11 cellular contexts compared by ENCODE assay signal in the genomic region with DNA sequence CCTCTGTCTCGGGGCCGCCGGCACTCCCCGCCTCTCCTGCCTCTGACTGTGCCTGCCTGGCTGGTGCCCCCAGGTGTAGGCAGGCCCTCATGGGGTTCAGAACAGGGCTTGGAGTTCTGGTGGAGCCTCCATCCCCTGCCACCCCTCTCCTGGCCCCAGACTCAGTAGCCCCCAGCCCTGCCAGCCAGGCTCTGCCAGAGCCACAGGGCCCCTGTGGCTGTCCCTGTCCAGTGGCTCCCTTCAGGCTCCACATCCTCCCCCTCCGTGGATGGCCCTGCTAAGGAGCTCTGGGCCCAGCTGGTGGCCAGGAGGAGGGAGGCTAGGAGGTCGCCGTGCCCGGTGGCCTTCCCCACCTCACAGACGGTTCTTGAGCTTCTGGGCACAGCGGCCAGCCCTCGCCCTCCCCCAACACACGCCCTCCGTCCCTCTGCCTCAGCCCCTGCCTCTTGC. TPM values are rescaled to one million over a fixed set of nuclear protein-coding genes. Genes with fewer than 3 reads are reported as not detected.
DNase-seq lines count a peak whose midpoint lies in the region; ATAC-seq, FAIRE-seq and TF ChIP-seq lines count a peak whose summit lies in the region.
"Had no signal": no experiment of that assay in that cellular context is flagged by ENCODE, and none has a peak within 500 bp of the region (broad histone marks: within the 10 kb centered on the region; RNA-seq: fewer than 3 reads in every experiment).

No MANE protein-coding gene starts in this region.

- CTCF ChIA-PET in HEK293 (lab: Yijun Ruan, JAX) = interaction anchor here (1.0 to 2.2 kb wide), 4 partner anchors 23 to 43 kb away, joined by 3 to 13 read pairs (median 8); no protein-coding TSS in a partner anchor
- CTCF ChIA-PET in mammary epithelial cell (lab: Charles Lee; ENCODE audit: low non-redundant PET) = no interaction called here

- WGBS in mammary epithelial cell (ENCODE audit: low coverage, missing lambda C conversion rate) = 63% methylated on average over 13 of the region's 13 CpGs
- 69 to 80% (median 74%) methylated on average over 9 to 13 of the region's 13 CpGs for WGBS in stomach, 5 donors

- H3K27ac ChIP-seq in HEK293 (ENCODE audit: extremely low read depth, low read depth, low read length) = no peak overlapping the region
- H3K27ac ChIP-seq in mammary epithelial cell (ENCODE audit: insufficient read depth, low read depth, low read length) = peak overlapping the region; percentile 98
- H3K27ac ChIP-seq in kidney (ENCODE audit: low read depth in 2 of 2, low read length in 2 of 2) = no peak overlapping the region
- peak overlapping the region; percentile 13 to 83 (median 61) for H3K27ac ChIP-seq in stomach

- POLR2A ChIA-PET in HEK293 (lab: Yijun Ruan, JAX) = interaction anchor here (0.5 to 4.9 kb wide), 6 partner anchors 9 to 686 kb away, joined by 3 to 24 read pairs (median 6); partner anchors contain the start of genes CKB and TRMT61A

- intact Hi-C loops in mammary epithelial cell (cut with micrococcal nuclease) = loop anchor here (5.0 kb wide), 1 partner anchor 464 kb away; no protein-coding TSS in a partner anchor
- intact Hi-C loops in kidney (cut with DNase I) = no loop called here
- intact Hi-C loops in stomach (cut with DNase I; ENCODE audit: low total_unique reads) = loop anchor here (10.0 kb wide), 1 partner anchor 47 kb away; no protein-coding TSS in a partner anchor

- no peaks in the 10 kb centered on the region for H4K20me1 ChIP-seq in mammary epithelial cell (ENCODE audit: insufficient read depth, low read length)

- no peaks in the 10 kb centered on the region for H3K36me3 ChIP-seq in HEK293 (ENCODE audit: control insufficient read depth in 2 of 2, insufficient read depth in 1 of 2, low read length in 2 of 2)
- no peaks in the 10 kb centered on the region for H3K36me3 ChIP-seq in mammary epithelial cell (ENCODE audit: insufficient read depth, low read length)
- no peaks in the 10 kb centered on the region for H3K36me3 ChIP-seq in kidney (ENCODE audit: control insufficient read depth in 1 of 2, insufficient read depth in 2 of 2, low read length in 2 of 2)
- peaks cover 0 to under 1% (median 0%) of the 10 kb centered on the region in 4 donors for H3K36me3 ChIP-seq in stomach

- in situ Hi-C loops in mammary epithelial cell (cut with MboI; ENCODE audit: low sequenced_read_pairs in 2 of 2) = no loop called here

- 0 out of 2 replicates have a peak, but pooled peaks cover 5% of the 10 kb centered on the region for H3K4me1 ChIP-seq in HEK293 (ENCODE audit: control insufficient read depth, insufficient read depth, low read length)
- H3K4me1 ChIP-seq in mammary epithelial cell (ENCODE audit: insufficient read depth, low read length) = peaks cover 47% of the 10 kb centered on the region
- H3K4me1 ChIP-seq in kidney (ENCODE audit: control insufficient read depth in 1 of 2, insufficient read depth in 1 of 2, low read depth in 1 of 2, low read length in 2 of 2) = peaks cover 0 to 15% of the 10 kb centered on the region in 2 donors
- peaks cover 69 to 82% (median 74%) of the 10 kb centered on the region in 4 donors for H3K4me1 ChIP-seq in stomach

- H2AFZ ChIP-seq in mammary epithelial cell (ENCODE audit: low read depth, low read length) = no peak overlapping the region

- FAIRE-seq in kidney (lab: Jason Lieb, UNC) = no peak

- TF ChIP-seq POLR2A in stomach (IDR thresholded peaks at IDR 0.05) = no peak

- H3K4me2 ChIP-seq in mammary epithelial cell (ENCODE audit: insufficient read depth, low read depth, low read length) = peak overlapping the region; percentile 94

- BruUV-seq in mammary epithelial cell (replicated peaks; lab: Mats Ljungman, UMichigan) = no TSS peak

- no peak overlapping the region for H3K9ac ChIP-seq in mammary epithelial cell (ENCODE audit: insufficient read depth, low read length)
- H3K9ac ChIP-seq in kidney (ENCODE audit: low read length in 2 of 2) = no peak overlapping the region

- H3K27me3 ChIP-seq in mammary epithelial cell (ENCODE audit: insufficient read depth, low read length) (no peaks in the 10 kb centered on the region), stomach (peaks cover 0 to 7% (median 0%) of the 10 kb centered on the region in 3 donors)

- H3K9me3 ChIP-seq in HEK293 (ENCODE audit: control insufficient read depth, insufficient read depth, low read depth, low read length) = no peaks in the 10 kb centered on the region
- H3K9me3 ChIP-seq in mammary epithelial cell (replicated peaks; ENCODE audit: insufficient read depth, low read length) = no peaks in the 10 kb centered on the region
- no peaks in the 10 kb centered on the region for H3K9me3 ChIP-seq in kidney (ENCODE audit: control insufficient read depth in 1 of 2, low read length in 2 of 2)
- no peaks in the 10 kb centered on the region for H3K9me3 ChIP-seq in stomach
- H3K9me3 ChIP-seq: spleen had no signal

- dilution Hi-C loops in mammary epithelial cell (cut with HindIII; ENCODE audit: low sequenced_read_pairs) = no loop called here

- TF ChIP-seq CTCF in HEK293 (tag by site-specific recombination; IDR thresholded peaks at IDR 0.05) (no peak), mammary epithelial cell (conservative IDR thresholded peaks at IDR 0.05 in 1 of 2, IDR thresholded peaks at IDR 0.05 in 1 of 2; ENCODE audit: extremely low read depth in 1 of 2, insufficient read depth in 1 of 2, low read depth in 1 of 2, low read length in 2 of 2) (no peak), kidney (IDR thresholded peaks at IDR 0.05; ENCODE audit: borderline replicate concordance, extremely low read depth, insufficient read depth) (no peak), stomach (IDR thresholded peaks at IDR 0.05) (no peak)

- no peaks in the 10 kb centered on the region for H3K79me2 ChIP-seq in mammary epithelial cell (ENCODE audit: insufficient read depth, low read length)

- ATAC-seq in GM21528 (IDR thresholded peaks at IDR 0.05; ENCODE audit: low FRiP score, unreplicated experiment) (no peak), GM19467 (IDR thresholded peaks at IDR 0.05; ENCODE audit: unreplicated experiment) (no peak)

- DNase-seq in mammary epithelial cell (no peak), kidney (peak; percentile 70), stomach (no peak), GOT3 (lab: John Stamatoyannopoulos, UW) (no peak), COR-L47 (lab: John Stamatoyannopoulos, UW) (no peak)
- DNase-seq: CD4-positive, CD25-positive, alpha-beta regulatory T cell; Kasumi-1; spleen had no signal

- H3K4me3 ChIP-seq in HEK293 (ENCODE audit: low read depth, low read length) = no peak overlapping the region
- H3K4me3 ChIP-seq in mammary epithelial cell (replicated peaks in 1 of 3; ENCODE audit: insufficient read depth in 1 of 3, low read depth in 2 of 3, low read length in 3 of 3) = no peak overlapping the region
- no peak overlapping the region for H3K4me3 ChIP-seq in kidney (ENCODE audit: low read length in 2 of 2)
- no peak overlapping the region for H3K4me3 ChIP-seq in stomach
- H3K4me3 ChIP-seq: spleen had no signal

- no peak for TF ChIP-seq EP300 in stomach (IDR thresholded peaks at IDR 0.05)

TF ChIP-seq in HEK293, 187 proteins besides CTCF, POLR2A, EP300 and RAD21 (continues in another document):
- TF ChIP-seq, protein P1, sequence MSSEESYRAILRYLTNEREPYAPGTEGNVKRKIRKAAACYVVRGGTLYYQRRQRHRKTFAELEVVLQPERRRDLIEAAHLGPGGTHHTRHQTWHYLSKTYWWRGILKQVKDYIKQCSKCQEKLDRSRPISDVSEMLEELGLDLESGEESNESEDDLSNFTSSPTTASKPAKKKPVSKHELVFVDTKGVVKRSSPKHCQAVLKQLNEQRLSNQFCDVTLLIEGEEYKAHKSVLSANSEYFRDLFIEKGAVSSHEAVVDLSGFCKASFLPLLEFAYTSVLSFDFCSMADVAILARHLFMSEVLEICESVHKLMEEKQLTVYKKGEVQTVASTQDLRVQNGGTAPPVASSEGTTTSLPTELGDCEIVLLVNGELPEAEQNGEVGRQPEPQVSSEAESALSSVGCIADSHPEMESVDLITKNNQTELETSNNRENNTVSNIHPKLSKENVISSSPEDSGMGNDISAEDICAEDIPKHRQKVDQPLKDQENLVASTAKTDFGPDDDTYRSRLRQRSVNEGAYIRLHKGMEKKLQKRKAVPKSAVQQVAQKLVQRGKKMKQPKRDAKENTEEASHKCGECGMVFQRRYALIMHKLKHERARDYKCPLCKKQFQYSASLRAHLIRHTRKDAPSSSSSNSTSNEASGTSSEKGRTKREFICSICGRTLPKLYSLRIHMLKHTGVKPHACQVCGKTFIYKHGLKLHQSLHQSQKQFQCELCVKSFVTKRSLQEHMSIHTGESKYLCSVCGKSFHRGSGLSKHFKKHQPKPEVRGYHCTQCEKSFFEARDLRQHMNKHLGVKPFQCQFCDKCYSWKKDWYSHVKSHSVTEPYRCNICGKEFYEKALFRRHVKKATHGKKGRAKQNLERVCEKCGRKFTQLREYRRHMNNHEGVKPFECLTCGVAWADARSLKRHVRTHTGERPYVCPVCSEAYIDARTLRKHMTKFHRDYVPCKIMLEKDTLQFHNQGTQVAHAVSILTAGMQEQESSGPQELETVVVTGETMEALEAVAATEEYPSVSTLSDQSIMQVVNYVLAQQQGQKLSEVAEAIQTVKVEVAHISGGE (tag by site-specific recombination; conservative IDR thresholded peaks at IDR 0.05; ENCODE audit: low read depth) = no peak

RNA-seq across cellular contexts. Expression of gene TRMT61A, which starts 12.5 kb away (rescaled TPM):
- total RNA-seq in mammary epithelial cell = 10 to 100 TPM in 1 of 2 donors, 1 to 10 TPM in 1; 8.8 to 13.3 TPM
- 7.7 TPM for polyA plus RNA-seq in mammary epithelial cell
- 3.9 TPM for polyA minus RNA-seq in mammary epithelial cell
- 16.0 TPM for total RNA-seq in kidney
- polyA plus RNA-seq in kidney (ENCODE audit: insufficient read depth, low read depth, low replicate concordance) = 11.9 TPM
- total RNA-seq in stomach = 10 to 100 TPM in 4 of 5 donors, 1 to 10 TPM in 1; 5.5 to 39.7 (median 18.5) TPM
- polyA plus RNA-seq in stomach = 10 to 100 TPM in 2 of 3 donors, 1 to 10 TPM in 1; 9.0 to 16.9 (median 14.8) TPM

RNA-seq across cellular contexts. Expression of gene CKB, which starts 18.9 kb away (rescaled TPM):
- 10 to 100 TPM in 1 of 2 donors, 1 to 10 TPM in 1; 8.7 to 45.8 TPM for total RNA-seq in mammary epithelial cell
- 6.4 TPM for polyA plus RNA-seq in mammary epithelial cell
- not detected for polyA minus RNA-seq in mammary epithelial cell
- 539 TPM for total RNA-seq in kidney
- 916 TPM for polyA plus RNA-seq in kidney (ENCODE audit: insufficient read depth, low read depth, low replicate concordance)
- total RNA-seq in stomach = 1,000 to 10,000 TPM in 1 of 5 donors, 100 to 1,000 TPM in 4; 216 to 1,146 (median 643) TPM
- polyA plus RNA-seq in stomach = 1,000 to 10,000 TPM in 1 of 3 donors, 100 to 1,000 TPM in 2; 778 to 1,091 (median 976) TPM

RNA-seq across cellular contexts. Expression of gene BAG5, which starts 20.9 kb away (rescaled TPM):
- total RNA-seq in mammary epithelial cell (10 to 100 TPM; 31.3 to 39.0 TPM), kidney (64.5 TPM), stomach (100 to 1,000 TPM in 1 of 5 donors, 10 to 100 TPM in 3, 1 to 10 TPM in 1; 4.3 to 207 (median 24.3) TPM)
- polyA plus RNA-seq in mammary epithelial cell (9.1 TPM), kidney (ENCODE audit: insufficient read depth, low read depth, low replicate concordance) (17.1 TPM), stomach (10 to 100 TPM in 2 of 3 donors, 1 to 10 TPM in 1; 7.5 to 11.6 (median 10.8) TPM)
- polyA minus RNA-seq in mammary epithelial cell = 25.3 TPM

RNA-seq across cellular contexts. Expression of gene COA8, which starts 21.2 kb away (rescaled TPM):
- 10 to 100 TPM; 22.3 to 49.3 TPM for total RNA-seq in mammary epithelial cell
- polyA plus RNA-seq in mammary epithelial cell = 18.1 TPM
- polyA minus RNA-seq in mammary epithelial cell = not detected
- 40.7 TPM for total RNA-seq in kidney
- polyA plus RNA-seq in kidney (ENCODE audit: insufficient read depth, low read depth, low replicate concordance) = 65.1 TPM
- total RNA-seq in stomach = 10 to 100 TPM in 3 of 5 donors, 1 to 10 TPM in 2; 6.4 to 21.4 (median 14.9) TPM
- 10 to 100 TPM; 42.8 to 96.5 (median 48.4) TPM for polyA plus RNA-seq in stomach

Comparison
In these comparisons a context has a peak if more than half of its experiments do, and no peak if none do; other contexts are left out.
1. H3K27ac ChIP-seq: peak in mammary epithelial cell (single experiment) and stomach (5 of 5); none in HEK293 (single experiment) and kidney (0 of 2).
2. RNA of gene CKB, which starts 18.9 kb away (total RNA-seq): 216 to 1,146 TPM in stomach and 539 TPM in kidney (single experiment); 8.7 to 45.8 TPM in mammary epithelial cell; every median in the first group is over 4 times any median in the second.